ENCODE assay signal across 8 cellular contexts in the genomic region with DNA sequence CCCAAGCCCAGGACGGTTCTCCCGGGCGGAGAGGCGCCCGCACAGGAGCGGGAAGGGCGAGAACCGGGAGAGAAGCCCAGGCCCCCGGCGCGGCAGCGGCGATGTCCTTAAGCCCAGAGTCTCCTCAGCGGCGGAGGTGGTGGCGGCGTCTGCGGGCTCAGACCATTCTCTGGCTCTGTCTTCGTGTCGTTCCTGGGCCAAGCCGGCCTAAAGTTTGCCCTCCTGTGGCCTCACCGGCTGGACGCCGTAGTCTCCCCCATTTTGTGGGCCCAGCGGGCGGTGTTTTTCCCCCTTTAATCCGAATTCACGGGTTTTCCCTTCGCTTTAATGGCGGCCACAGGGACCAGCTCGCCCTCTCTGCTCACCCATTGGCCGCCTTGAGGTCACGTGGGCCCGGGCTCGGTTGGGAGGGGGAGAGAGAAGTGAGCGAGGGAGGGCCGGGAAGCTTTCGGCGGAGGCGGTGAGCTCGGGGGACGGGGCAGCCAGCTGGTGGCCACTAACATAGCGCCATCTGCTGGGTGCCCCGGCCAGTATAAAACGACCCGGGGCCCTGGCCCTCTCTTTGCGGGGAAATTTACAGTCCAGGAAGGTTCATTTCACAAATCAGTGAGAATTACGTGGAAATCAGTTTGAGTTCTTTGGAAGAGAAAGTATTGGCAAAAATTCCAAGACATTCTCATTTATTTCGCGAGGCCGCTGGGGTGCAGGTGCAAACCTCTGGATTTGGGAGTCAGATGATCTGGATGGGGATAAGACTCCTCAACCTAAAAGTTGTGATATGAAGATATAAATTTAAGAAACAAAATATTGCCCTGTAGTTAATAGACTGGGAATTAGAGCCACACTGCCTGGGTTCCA. TPM values are rescaled to one million over a fixed set of nuclear protein-coding genes. Genes with fewer than 3 reads are reported as not detected.
A peak's percentile ranks its signal among the peaks of the same experiment; 100 is the strongest.
DNase-seq lines count a peak whose midpoint lies in the region; ATAC-seq and TF ChIP-seq lines count a peak whose summit lies in the region.

No MANE protein-coding gene starts in this region.

- peaks cover 14% of the 10 kb centered on the region for H3K27me3 Mint-ChIP-seq in CD4-positive, CD25-positive, alpha-beta regulatory T cell
- H3K27me3 Mint-ChIP-seq in dendritic cell treated with granulocyte-macrophage colony-stimulating factor and Interleukin-4, amounts not matched to agents 40 ng/mL and 50 ng/mL, for 4 days, result peaks cover 2% of the 10 kb centered on the region

- H3K27me3 ChIP-seq in CD4-positive, CD25-positive, alpha-beta regulatory T cell (ENCODE audit: control insufficient read depth, insufficient read depth, low read length), result no peaks in the 10 kb centered on the region
- no peaks in the 10 kb centered on the region for H3K27me3 ChIP-seq in left lung

- peak overlapping the region; percentile 96 to 99 (median 99) for H3K27ac Mint-ChIP-seq in CD4-positive, CD25-positive, alpha-beta regulatory T cell
- H3K27ac Mint-ChIP-seq in dendritic cell treated with granulocyte-macrophage colony-stimulating factor and Interleukin-4, amounts not matched to agents 40 ng/mL and 50 ng/mL, for 4 days, result peak overlapping the region; percentile 98

- H3K4me1 ChIP-seq in CD4-positive, CD25-positive, alpha-beta regulatory T cell (ENCODE audit: control insufficient read depth, insufficient read depth, low read length, poor library complexity, severe bottlenecking), result peaks cover 28% of the 10 kb centered on the region
- H3K4me1 ChIP-seq in left lung, result peaks cover 14 to 32% of the 10 kb centered on the region in 2 donors

- peak; percentile 96 to 98 (median 98) for DNase-seq in CD4-positive, CD25-positive, alpha-beta regulatory T cell
- DNase-seq in NCI-H748 (lab: John Stamatoyannopoulos, UW; ENCODE audit: unreplicated experiment), result peak; percentile 98
- DNase-seq in activated CD4-positive, alpha-beta T cell treated with anti-CD3 and anti-CD28 coated beads, Interleukin-2, amount 50 U/mL, for 24 hours (ENCODE audit: low read depth in 1 of 2, low spot score in 1 of 2), result peak; percentile 96 to 97
- DNase-seq in left lung, result peak; percentile 99 to 100
- DNase-seq in stimulated activated CD4-positive, alpha-beta T cell treated with anti-CD3 and anti-CD28 coated beads, Interleukin-2, amount 100 ng/mL, for 4 hours (ENCODE audit: low read depth), result peak; percentile 98

- no peaks in the 10 kb centered on the region for H3K9me3 ChIP-seq in CD4-positive, CD25-positive, alpha-beta regulatory T cell (ENCODE audit: control insufficient read depth in 2 of 2, low read length in 2 of 2)
- H3K9me3 ChIP-seq in left lung, result no peaks in the 10 kb centered on the region

- TF ChIP-seq CTCF in left lung (IDR thresholded peaks at IDR 0.05), result peak; percentile 91 to 92

- peak; percentile 97 to 98 for ATAC-seq in CD4-positive, CD25-positive, alpha-beta regulatory T cell (ENCODE audit: low read depth in 2 of 2)
- peak; percentile 92 for ATAC-seq in GM19395 (IDR thresholded peaks at IDR 0.05; ENCODE audit: unreplicated experiment)
- peak; percentile 63 for ATAC-seq in HG03558 (IDR thresholded peaks at IDR 0.05; ENCODE audit: extremely low read depth, unreplicated experiment)
- peak; percentile 97 for ATAC-seq in left lung

- H3K36me3 Mint-ChIP-seq in CD4-positive, CD25-positive, alpha-beta regulatory T cell, result peaks cover 6% of the 10 kb centered on the region
- H3K36me3 Mint-ChIP-seq in dendritic cell treated with granulocyte-macrophage colony-stimulating factor and Interleukin-4, amounts not matched to agents 40 ng/mL and 50 ng/mL, for 4 days (ENCODE audit: low read depth), result peaks cover 40% of the 10 kb centered on the region

- H3K9me3 Mint-ChIP-seq in CD4-positive, CD25-positive, alpha-beta regulatory T cell, result peaks cover 0 to 3% (median 0%) of the 10 kb centered on the region in 7 donors
- H3K9me3 Mint-ChIP-seq in dendritic cell treated with granulocyte-macrophage colony-stimulating factor and Interleukin-4, amounts not matched to agents 40 ng/mL and 50 ng/mL, for 4 days, result no peaks in the 10 kb centered on the region

- peaks cover 9 to 38% (median 32%) of the 10 kb centered on the region in 4 donors for H3K4me1 Mint-ChIP-seq in CD4-positive, CD25-positive, alpha-beta regulatory T cell
- H3K4me1 Mint-ChIP-seq in dendritic cell treated with granulocyte-macrophage colony-stimulating factor and Interleukin-4, amounts not matched to agents 40 ng/mL and 50 ng/mL, for 4 days (ENCODE audit: low read depth), result peaks cover 24% of the 10 kb centered on the region

- intact Hi-C loops in dendritic cell treated with granulocyte-macrophage colony-stimulating factor and Interleukin-4, amounts not matched to agents 40 ng/mL and 50 ng/mL, for 4 days (cut with micrococcal nuclease), result loop anchor here (1.0 to 10.0 kb wide), 2 partner anchors 43 to 201 kb away; a partner anchor contains a TSS
- intact Hi-C loops in left lung (cut with DNase I), result no loop called here

- peak overlapping the region; percentile 74 for H3K4me3 ChIP-seq in CD4-positive, CD25-positive, alpha-beta regulatory T cell (ENCODE audit: low read depth, low read length)
- peak overlapping the region; percentile 90 to 91 for H3K4me3 ChIP-seq in left lung

- peak overlapping the region; percentile 96 to 100 (median 99) for H3K4me3 Mint-ChIP-seq in CD4-positive, CD25-positive, alpha-beta regulatory T cell
- H3K4me3 Mint-ChIP-seq in dendritic cell treated with granulocyte-macrophage colony-stimulating factor and Interleukin-4, amounts not matched to agents 40 ng/mL and 50 ng/mL, for 4 days, result peak overlapping the region; percentile 96

- H3K36me3 ChIP-seq in CD4-positive, CD25-positive, alpha-beta regulatory T cell (ENCODE audit: control insufficient read depth, insufficient read depth, low read length), result peaks cover 7% of the 10 kb centered on the region
- H3K36me3 ChIP-seq in left lung, result peaks cover 0 to 6% of the 10 kb centered on the region in 2 donors

- H3K27ac ChIP-seq in CD4-positive, CD25-positive, alpha-beta regulatory T cell (ENCODE audit: insufficient read depth, low read length, poor library complexity, severe bottlenecking), result peak overlapping the region; percentile 98
- peak overlapping the region; percentile 99 for H3K27ac ChIP-seq in left lung

RNA-seq across cellular contexts. Expression of a gene that starts 0.8 kb away (rescaled TPM):
- total RNA-seq in CD4-positive, CD25-positive, alpha-beta regulatory T cell, result 107 TPM
- 1 to 10 TPM; 3.9 to 6.2 (median 5.2) TPM for polyA plus RNA-seq in CD4-positive, CD25-positive, alpha-beta regulatory T cell
- 10 to 100 TPM; 63.1 to 65.1 TPM for total RNA-seq in left lung

Comparison
In these comparisons a context has a peak if more than half of its experiments do, and no peak if none do; other contexts are left out.
1. Peak in every context shown above with its lines: DNase-seq, ATAC-seq, H3K4me3 ChIP-seq and H3K27ac ChIP-seq.